In the genomic region with DNA sequence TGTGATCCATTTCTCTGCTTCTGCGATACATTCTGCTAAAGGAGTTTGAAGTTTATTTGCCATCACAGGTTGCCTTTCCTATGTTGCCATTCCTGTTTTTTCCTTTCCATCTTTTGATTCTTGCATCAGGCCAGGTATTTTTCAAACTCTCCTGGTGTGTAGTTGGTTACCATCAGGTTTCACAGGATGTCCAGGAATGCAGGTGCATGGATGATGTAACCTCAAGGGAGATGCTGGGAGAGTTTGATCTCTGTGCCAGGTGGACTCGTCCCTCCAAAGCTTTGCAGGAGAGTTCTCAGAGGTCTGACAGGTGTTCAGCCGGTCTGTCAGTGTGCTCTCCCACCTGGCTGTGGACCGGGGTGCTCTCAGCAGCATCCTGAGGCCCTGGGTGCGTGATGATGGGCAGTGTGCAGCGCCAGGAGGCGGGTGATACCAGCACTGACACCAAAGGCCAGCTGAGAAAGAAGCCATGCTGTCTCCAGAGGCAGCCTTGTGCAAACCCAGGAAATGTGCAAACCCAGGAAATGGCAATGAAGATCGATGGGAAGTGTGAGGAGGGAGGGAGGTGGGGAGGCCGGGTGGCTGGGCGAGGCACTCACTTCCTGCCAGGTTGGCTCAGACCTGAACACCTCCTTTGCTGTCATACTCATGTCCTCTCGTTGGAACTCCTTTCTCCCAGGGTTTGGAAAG, we compare ENCODE assay signal across 1 cellular context.
TF ChIP-seq lines count a peak whose summit lies in the region.

No MANE protein-coding gene starts in this region.

TF ChIP-seq in HepG2, 621 proteins besides CTCF, POLR2A, EP300 and RAD21:
- TF ChIP-seq ZEB1 (IDR thresholded peaks at IDR 0.05; ENCODE audit: insufficient replicate concordance, low read depth) (peak; percentile 36), ZNF33B (CRISPR knock-in tag; IDR thresholded peaks at IDR 0.05) (no peak), GABPB1 (CRISPR knock-in tag; IDR thresholded peaks at IDR 0.05) (peak; percentile 14)
- TF ChIP-seq, protein P1, sequence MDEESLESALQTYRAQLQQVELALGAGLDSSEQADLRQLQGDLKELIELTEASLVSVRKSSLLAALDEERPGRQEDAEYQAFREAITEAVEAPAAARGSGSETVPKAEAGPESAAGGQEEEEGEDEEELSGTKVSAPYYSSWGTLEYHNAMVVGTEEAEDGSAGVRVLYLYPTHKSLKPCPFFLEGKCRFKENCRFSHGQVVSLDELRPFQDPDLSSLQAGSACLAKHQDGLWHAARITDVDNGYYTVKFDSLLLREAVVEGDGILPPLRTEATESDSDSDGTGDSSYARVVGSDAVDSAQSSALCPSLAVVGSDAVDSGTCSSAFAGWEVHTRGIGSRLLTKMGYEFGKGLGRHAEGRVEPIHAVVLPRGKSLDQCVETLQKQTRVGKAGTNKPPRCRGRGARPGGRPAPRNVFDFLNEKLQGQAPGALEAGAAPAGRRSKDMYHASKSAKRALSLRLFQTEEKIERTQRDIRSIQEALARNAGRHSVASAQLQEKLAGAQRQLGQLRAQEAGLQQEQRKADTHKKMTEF (CRISPR knock-in tag; IDR thresholded peaks at IDR 0.05) = no peak
- TF ChIP-seq, protein P2, sequence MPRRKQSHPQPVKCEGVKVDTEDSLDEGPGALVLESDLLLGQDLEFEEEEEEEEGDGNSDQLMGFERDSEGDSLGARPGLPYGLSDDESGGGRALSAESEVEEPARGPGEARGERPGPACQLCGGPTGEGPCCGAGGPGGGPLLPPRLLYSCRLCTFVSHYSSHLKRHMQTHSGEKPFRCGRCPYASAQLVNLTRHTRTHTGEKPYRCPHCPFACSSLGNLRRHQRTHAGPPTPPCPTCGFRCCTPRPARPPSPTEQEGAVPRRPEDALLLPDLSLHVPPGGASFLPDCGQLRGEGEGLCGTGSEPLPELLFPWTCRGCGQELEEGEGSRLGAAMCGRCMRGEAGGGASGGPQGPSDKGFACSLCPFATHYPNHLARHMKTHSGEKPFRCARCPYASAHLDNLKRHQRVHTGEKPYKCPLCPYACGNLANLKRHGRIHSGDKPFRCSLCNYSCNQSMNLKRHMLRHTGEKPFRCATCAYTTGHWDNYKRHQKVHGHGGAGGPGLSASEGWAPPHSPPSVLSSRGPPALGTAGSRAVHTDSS (CRISPR knock-in tag; conservative IDR thresholded peaks at IDR 0.05) = no peak
